ENCODE assay signal across 14 cellular contexts in genomic region chr10:33703897-33704825, GRCh38.
DNase-seq lines count a peak whose midpoint lies in the region; ATAC-seq, FAIRE-seq and TF ChIP-seq lines count a peak whose summit lies in the region.
"Had no signal": no experiment of that assay in that cellular context is flagged by ENCODE, and none has a peak within 500 bp of the region (broad histone marks: within the 10 kb centered on the region; RNA-seq: fewer than 3 reads in every experiment).

No MANE protein-coding gene starts in this region.

- peak overlapping the region; percentile 87; the same call in 1 of the 2 replicates for H2BK5ac ChIP-seq in H1 (ENCODE audit: low read depth, low read length)

- TF ChIP-seq POLR2A in H1 (IDR thresholded peaks at IDR 0.05; ENCODE audit: control extremely low read depth in 1 of 2, low read depth in 2 of 2, low read length in 2 of 2) (no peak), gastrocnemius medialis (IDR thresholded peaks at IDR 0.05) (no peak)

- POLR2A ChIA-PET in HEK293 (lab: Yijun Ruan, JAX): no interaction called here
- POLR2A ChIA-PET in H1 (lab: Charles Lee; ENCODE audit: partially characterized antibody): interaction anchor here (0.6 kb wide), 1 partner anchor 284 kb away, joined by 4 read pairs; no protein-coding TSS in a partner anchor

- no peaks in the 10 kb centered on the region for H4K20me1 ChIP-seq in H1 (replicated peaks in 1 of 2; ENCODE audit: control insufficient read depth in 1 of 2, insufficient read depth in 2 of 2, low read length in 2 of 2)
- H4K20me1 ChIP-seq: BLaER1 had no signal

- peak overlapping the region; percentile 40 for H4K91ac ChIP-seq in H1 (replicated peaks; ENCODE audit: insufficient read length, low read length)

- H3K9me3 ChIP-seq in HEK293 (ENCODE audit: control insufficient read depth, insufficient read depth, low read depth, low read length) (no peaks in the 10 kb centered on the region), H1 (ENCODE audit: insufficient read depth in 2 of 2, low read depth in 1 of 2, low read length in 1 of 2) (no peaks in the 10 kb centered on the region), left lung (no peaks in the 10 kb centered on the region), gastrocnemius medialis (no peaks in the 10 kb centered on the region)
- H3K9me3 ChIP-seq: BLaER1, upper lobe of left lung had no signal

- peak; percentile 59 for ATAC-seq in left lung
- ATAC-seq in gastrocnemius medialis: no peak
- ATAC-seq in GM21717 (IDR thresholded peaks at IDR 0.05; ENCODE audit: unreplicated experiment): no peak
- no peak for ATAC-seq in GM21390 (IDR thresholded peaks at IDR 0.05; ENCODE audit: unreplicated experiment)

- in situ Hi-C loops in ACHN (cut with HindIII; ENCODE audit: low pct_ligation_motif_present, low pct_unique_long_range_greater_than_20kb, low sequenced_read_pairs): no loop called here
- in situ Hi-C loops in gastrocnemius medialis (cut with MboI; ENCODE audit: low sequenced_read_pairs in 4 of 4): no loop called here

- H3K4me3 ChIP-seq in HEK293 (ENCODE audit: low read depth, low read length) (no peak overlapping the region), H1 (ENCODE audit: extremely low read depth in 1 of 4, insufficient read depth in 2 of 4, low read depth in 3 of 4, low read length in 4 of 4) (no peak overlapping the region), left lung (no peak overlapping the region), gastrocnemius medialis (no peak overlapping the region)
- H3K4me3 ChIP-seq: BLaER1, hepatocyte, skin epidermis, upper lobe of left lung had no signal

- CTCF ChIA-PET in HEK293 (lab: Yijun Ruan, JAX) (interaction anchor here (0.6 kb wide), 1 partner anchor 53 kb away, joined by 4 read pairs; no protein-coding TSS in a partner anchor), H1 (lab: Charles Lee; ENCODE audit: partially characterized antibody) (interaction anchor here (0.6 to 1.1 kb wide), 3 partner anchors 23 to 313 kb away, joined by 3 to 4 read pairs (median 4); no protein-coding TSS in a partner anchor)

- H2BK12ac ChIP-seq in H1 (ENCODE audit: low read depth, low read length): peak overlapping the region; percentile 77; the same call in 1 of the 2 replicates

- no peak overlapping the region for H3K14ac ChIP-seq in H1 (ENCODE audit: insufficient read length)

- H2BK20ac ChIP-seq in H1 (ENCODE audit: low read length): peak overlapping the region; percentile 87

- no peak for TF ChIP-seq RAD21 in H1 (IDR thresholded peaks at IDR 0.05 in 1 of 2, conservative IDR thresholded peaks at IDR 0.05 in 1 of 2; ENCODE audit: low read depth in 2 of 2, low read length in 2 of 2)

- no peak overlapping the region for H3K56ac ChIP-seq in H1 (replicated peaks; ENCODE audit: insufficient read length, low read depth, low read length)

- H3K27ac ChIP-seq in HEK293 (ENCODE audit: extremely low read depth, low read depth, low read length) (no peak overlapping the region), H1 (ENCODE audit: low read depth, low read length) (no peak overlapping the region), left lung (no peak overlapping the region), gastrocnemius medialis (no peak overlapping the region)
- H3K27ac ChIP-seq: BLaER1, hepatocyte, HL-60, upper lobe of left lung had no signal

- H3K79me1 ChIP-seq in H1 (ENCODE audit: low read depth, low read length): no peaks in the 10 kb centered on the region

- 85% methylated on average over 6 of the region's 6 CpGs; no CpG with 5 or more reads in 1 of the 2 experiments for WGBS in H1 (ENCODE audit: extremely low coverage in 1 of 2, insufficient coverage in 1 of 2, insufficient read length in 1 of 2, insufficient replicate concordance in 2 of 2, low coverage in 1 of 2, low lambda C conversion rate in 2 of 2, missing lambda C conversion rate in 1 of 2), 2 experiments

- no peak overlapping the region for H2AK5ac ChIP-seq in H1 (ENCODE audit: low read depth, low read length)

- H2BK120ac ChIP-seq in H1 (replicated peaks; ENCODE audit: low read depth, low read length): peak overlapping the region; percentile 11

- intact Hi-C loops in left lung (cut with DNase I) (no loop called here), gastrocnemius medialis (cut with DNase I; ENCODE audit: low total_unique reads) (no loop called here)

- no peaks in the 10 kb centered on the region for H3K23me2 ChIP-seq in H1 (ENCODE audit: low read depth, low read length)

- no peak overlapping the region for H3K23ac ChIP-seq in H1 (ENCODE audit: insufficient read length)

- H3K4ac ChIP-seq in H1 (replicated peaks; ENCODE audit: insufficient read length, low read depth, low read length): no peak overlapping the region

- TF ChIP-seq EP300 in H1 (IDR thresholded peaks at IDR 0.05; ENCODE audit: borderline replicate concordance in 1 of 2, low read depth in 2 of 2, low read length in 2 of 2): no peak

- H3K27me3 ChIP-seq in H1 (replicated peaks in 1 of 4; ENCODE audit: control insufficient read depth in 3 of 4, extremely low read depth in 1 of 4, insufficient read depth in 3 of 4, low read length in 3 of 4): no peaks in the 10 kb centered on the region
- H3K27me3 ChIP-seq in left lung: no peaks in the 10 kb centered on the region
- no peaks in the 10 kb centered on the region for H3K27me3 ChIP-seq in gastrocnemius medialis
- H3K27me3 ChIP-seq: BLaER1, hepatocyte, upper lobe of left lung had no signal

- no peak overlapping the region for H3K4me2 ChIP-seq in H1 (ENCODE audit: insufficient read depth in 1 of 2, low read depth in 2 of 2, low read length in 2 of 2)
- H3K4me2 ChIP-seq: BLaER1, hepatocyte had no signal

- H2AFZ ChIP-seq in H1 (ENCODE audit: low read length): peak overlapping the region; percentile 90
- H2AFZ ChIP-seq: hepatocyte had no signal

- DNase-seq in ACHN (peak; percentile 23), H1 (ENCODE audit: low read depth in 1 of 2, low spot score in 2 of 2) (no peak), left lung (no peak), gastrocnemius medialis (no peak), NCI-H2196 treated with DMSO at 0.1 percent for 48 hours (lab: John Stamatoyannopoulos, UW; ENCODE audit: unreplicated experiment) (no peak)
- DNase-seq: NCI-H446, upper lobe of left lung had no signal

- FAIRE-seq in H1 (lab: Jason Lieb, UNC): no peak

- TF ChIP-seq CTCF in HEK293 (tag by site-specific recombination; IDR thresholded peaks at IDR 0.05): no peak
- no peak for TF ChIP-seq CTCF in H1 (IDR thresholded peaks at IDR 0.05; ENCODE audit: control extremely low read depth in 1 of 3, insufficient read depth in 1 of 3, low read depth in 1 of 3, low read length in 3 of 3)
- TF ChIP-seq CTCF in left lung (IDR thresholded peaks at IDR 0.05): no peak
- no peak for TF ChIP-seq CTCF in gastrocnemius medialis (IDR thresholded peaks at IDR 0.05 in 4 of 5, conservative IDR thresholded peaks at IDR 0.05 in 1 of 5)

- no peaks in the 10 kb centered on the region for H3K79me2 ChIP-seq in H1 (ENCODE audit: control insufficient read depth in 1 of 2, insufficient read depth in 2 of 2, low read length in 2 of 2)
- H3K79me2 ChIP-seq: hepatocyte had no signal

- H2BK15ac ChIP-seq in H1 (ENCODE audit: low read length): no peak overlapping the region

- no peaks in the 10 kb centered on the region for H3K4me1 ChIP-seq in HEK293 (ENCODE audit: control insufficient read depth, insufficient read depth, low read length)
- H3K4me1 ChIP-seq in H1 (replicated peaks in 1 of 4; ENCODE audit: control insufficient read depth in 3 of 4, insufficient read depth in 4 of 4, low read length in 3 of 4): peaks cover 0 to 5% (median 0%) of the 10 kb centered on the region in 4 experiments; a peak in 2 of 7 replicates
- H3K4me1 ChIP-seq in left lung: no peaks in the 10 kb centered on the region
- H3K4me1 ChIP-seq in gastrocnemius medialis: peaks cover 0 to 10% of the 10 kb centered on the region in 2 donors
- H3K4me1 ChIP-seq: BLaER1, upper lobe of left lung had no signal

- H4K8ac ChIP-seq in H1 (ENCODE audit: extremely low read depth, insufficient read depth, low read length): no peak overlapping the region

- peak overlapping the region; percentile 36 for H3K18ac ChIP-seq in H1 (ENCODE audit: extremely low read depth, low read length)

- H3K36me3 ChIP-seq in HEK293 (ENCODE audit: control insufficient read depth in 2 of 2, insufficient read depth in 1 of 2, low read length in 2 of 2) (no peaks in the 10 kb centered on the region), H1 (ENCODE audit: control insufficient read depth in 2 of 4, insufficient read depth in 4 of 4, low read length in 3 of 4) (no peaks in the 10 kb centered on the region), left lung (no peaks in the 10 kb centered on the region), gastrocnemius medialis (no peaks in the 10 kb centered on the region)
- H3K36me3 ChIP-seq: BLaER1, upper lobe of left lung had no signal

- no peak overlapping the region for H4K5ac ChIP-seq in H1 (ENCODE audit: insufficient read length, low read depth, low read length)

- H3K9ac ChIP-seq in H1 (replicated peaks in 1 of 4; ENCODE audit: extremely low read depth in 1 of 4, low read depth in 3 of 4, low read length in 3 of 4): peak overlapping the region in 1 of 4 experiments; percentile 34; a peak in 2 of 7 replicates
- H3K9ac ChIP-seq: BLaER1 had no signal

TF ChIP-seq in HEK293, 187 proteins besides CTCF, POLR2A, EP300 and RAD21:
- 0 out of 2 replicates have a peak, but pooled peaks have one; percentile 12 for TF ChIP-seq ZFHX2 (tag by site-specific recombination; conservative IDR thresholded peaks at IDR 0.05)
- TF ChIP-seq HOXD13 (CRISPR knock-in tag; IDR thresholded peaks at IDR 0.05; ENCODE audit: borderline replicate concordance): no peak

TF ChIP-seq in H1, 55 proteins besides CTCF, POLR2A, EP300 and RAD21:
- TF ChIP-seq CBX8 (IDR thresholded peaks at IDR 0.05; ENCODE audit: borderline replicate concordance, low read depth, low read length): no peak
- TF ChIP-seq TAF7 (optimal IDR thresholded peaks at IDR 0.05; ENCODE audit: borderline replicate concordance, low read depth, low read length): no peak
- no peak for TF ChIP-seq EZH2 (IDR thresholded peaks at IDR 0.05; ENCODE audit: low read depth, low read length, severe bottlenecking)
- no peak for TF ChIP-seq ZNF274 (IDR thresholded peaks at IDR 0.05; ENCODE audit: borderline replicate concordance, extremely low read depth, low read length)
- no peak for TF ChIP-seq ASH2L (IDR thresholded peaks at IDR 0.05; ENCODE audit: low read length)
- no peak for TF ChIP-seq GTF2F1 (IDR thresholded peaks at IDR 0.05; ENCODE audit: borderline replicate concordance, low read depth, low read length)
